Comparison of ENCODE assay signal across 8 cellular contexts in genomic region chr17:42833771-42834422, GRCh38. TPM values are rescaled to one million over a fixed set of nuclear protein-coding genes. Genes with fewer than 3 reads are reported as not detected.
A peak's percentile ranks its signal among the peaks of the same experiment; 100 is the strongest.
DNase-seq lines count a peak whose midpoint lies in the region; ATAC-seq and TF ChIP-seq lines count a peak whose summit lies in the region.

No MANE protein-coding gene starts in this region.

- ATAC-seq in GM18502 (IDR thresholded peaks at IDR 0.05; ENCODE audit: poor library complexity, unreplicated experiment), result peak; percentile 15
- ATAC-seq in GM19351 (IDR thresholded peaks at IDR 0.05; ENCODE audit: unreplicated experiment), result no peak
- ATAC-seq in HG03175 (IDR thresholded peaks at IDR 0.05; ENCODE audit: unreplicated experiment), result no peak

- H3K27ac ChIP-seq in HL-60 (replicated peaks) (peak overlapping the region; percentile 90), caudate nucleus (ENCODE audit: low read depth, low read length) (peak overlapping the region; percentile 63)

- peak overlapping the region; percentile 98 for H3K27ac Mint-ChIP-seq in mesothelial cell of epicardium

- H3K4me1 Mint-ChIP-seq in mesothelial cell of epicardium, result peaks cover 19% of the 10 kb centered on the region

- H3K4me3 Mint-ChIP-seq in mesothelial cell of epicardium, result peak overlapping the region; percentile 92

- H3K4me3 ChIP-seq in HL-60 (replicated peaks; ENCODE audit: insufficient read depth, low read length), result peak overlapping the region; percentile 98

- TF ChIP-seq CTCF in HL-60 (IDR thresholded peaks at IDR 0.05; ENCODE audit: insufficient read depth, low read length) (no peak), mesothelial cell of epicardium (IDR thresholded peaks at IDR 0.05; ENCODE audit: unreplicated experiment) (no peak)

- H3K27me3 ChIP-seq in HL-60 (ENCODE audit: insufficient read depth, poor library complexity, severe bottlenecking), result no peaks in the 10 kb centered on the region

- peaks cover 15% of the 10 kb centered on the region for H3K36me3 Mint-ChIP-seq in mesothelial cell of epicardium

- no peak for DNase-seq in HL-60 (ENCODE audit: low read depth in 1 of 2, low spot score in 1 of 2)
- no peak for DNase-seq in caudate nucleus (lab: John Stamatoyannopoulos, UW)
- DNase-seq in mesothelial cell of epicardium (ENCODE audit: low spot score in 2 of 2, unreplicated experiment in 2 of 2), result no peak
- DNase-seq in posterior vena cava (ENCODE audit: low spot score), result no peak
- no peak for DNase-seq in GOT3 (lab: John Stamatoyannopoulos, UW)

- intact Hi-C loops in posterior vena cava (cut with DNase I), result no loop called here

- H3K27me3 Mint-ChIP-seq in mesothelial cell of epicardium (ENCODE audit: low read depth), result peaks cover 5% of the 10 kb centered on the region

- H3K9me3 Mint-ChIP-seq in mesothelial cell of epicardium, result no peaks in the 10 kb centered on the region

RNA-seq across cellular contexts. Expression of gene PSME3, which starts 0.7 kb away (rescaled TPM):
- 88.7 to 92.8 TPM (median 92.0 TPM) in 3 replicates for total RNA-seq in mesothelial cell of epicardium
- total RNA-seq in posterior vena cava, result 10 to 100 TPM; 68.2 to 80.6 TPM

RNA-seq across cellular contexts. Expression of gene BECN1, which starts 9.8 kb away (rescaled TPM):
- 54.5 to 55.8 TPM (median 55.2 TPM) in 3 replicates for total RNA-seq in mesothelial cell of epicardium
- total RNA-seq in posterior vena cava, result 10 to 100 TPM; 78.6 to 88.3 TPM

RNA-seq across cellular contexts. Expression of gene AOC2, which starts 10.5 kb away (rescaled TPM):
- 3.0 to 3.8 TPM (median 3.4 TPM) in 3 replicates for total RNA-seq in mesothelial cell of epicardium
- under 1 TPM; 0.86 to 0.88 TPM for total RNA-seq in posterior vena cava

RNA-seq across cellular contexts. Expression of gene AOC3, which starts 17.1 kb away (rescaled TPM):
- total RNA-seq in mesothelial cell of epicardium (1.5 to 2.3 TPM (median 1.9 TPM) in 3 replicates), posterior vena cava (100 to 1,000 TPM; 223 to 342 TPM)

RNA-seq across cellular contexts. Expression of gene CNTD1, which starts 35.2 kb away (rescaled TPM):
- total RNA-seq in mesothelial cell of epicardium, result 0.09 to 0.14 TPM in 2 of 3 replicates, not detected in the other
- total RNA-seq in posterior vena cava, result under 1 TPM in 1 of 2 donors, not detected in 1; 0.95 TPM
